11 cellular contexts compared by ENCODE assay signal in genomic region chr11:65654375-65655349, GRCh38. TPM values are rescaled to one million over a fixed set of nuclear protein-coding genes. Genes with fewer than 3 reads are reported as not detected.
DNase-seq lines count a peak whose midpoint lies in the region; ATAC-seq and TF ChIP-seq lines count a peak whose summit lies in the region.
"Had no signal": no experiment of that assay in that cellular context is flagged by ENCODE, and none has a peak within 500 bp of the region (broad histone marks: within the 10 kb centered on the region; RNA-seq: fewer than 3 reads in every experiment).

No MANE protein-coding gene starts in this region.

- ATAC-seq in left cardiac atrium (no peak), GM19035 (IDR thresholded peaks at IDR 0.05; ENCODE audit: unreplicated experiment) (no peak)
- no peak for ATAC-seq in activated naive CD8-positive, alpha-beta T cell treated with anti-CD3 and anti-CD28 coated beads, Interleukin-2, amount 50 U/mL, for 24 hours

- WGBS in mesodermal cell (ENCODE audit: insufficient coverage in 2 of 2), 2 experiments, result 95 to 99% methylated on average over 11 of the region's 14 CpGs

- peak overlapping the region; percentile 47 for H3K27ac Mint-ChIP-seq in activated naive CD8-positive, alpha-beta T cell treated with anti-CD3 and anti-CD28 coated beads, Interleukin-2, amount 50 U/mL, for 24 hours

- H3K27me3 ChIP-seq in right atrium auricular region (no peaks in the 10 kb centered on the region), uterus (no peaks in the 10 kb centered on the region)
- H3K27me3 ChIP-seq: testis had no signal

- H3K9me3 ChIP-seq in right atrium auricular region, result no peaks in the 10 kb centered on the region
- no peaks in the 10 kb centered on the region for H3K9me3 ChIP-seq in mesodermal cell (ENCODE audit: control insufficient read depth, low read length)
- no peaks in the 10 kb centered on the region for H3K9me3 ChIP-seq in uterus
- H3K9me3 ChIP-seq: HAP-1, testis had no signal

- H3K36me3 ChIP-seq in right atrium auricular region (peaks cover 77% of the 10 kb centered on the region), mesodermal cell (ENCODE audit: control insufficient read depth, insufficient read depth, low read length) (peaks cover 76% of the 10 kb centered on the region), uterus (no peaks in the 10 kb centered on the region)

- H3K9me3 Mint-ChIP-seq in activated naive CD8-positive, alpha-beta T cell treated with anti-CD3 and anti-CD28 coated beads, Interleukin-2, amount 50 U/mL, for 24 hours, result no peaks in the 10 kb centered on the region

- no peak overlapping the region for H3K4me3 Mint-ChIP-seq in activated naive CD8-positive, alpha-beta T cell treated with anti-CD3 and anti-CD28 coated beads, Interleukin-2, amount 50 U/mL, for 24 hours

- DNase-seq in right atrium auricular region (ENCODE audit: low spot score), result no peak
- DNase-seq in left cardiac atrium, result no peak
- DNase-seq in activated naive CD8-positive, alpha-beta T cell treated with anti-CD3 and anti-CD28 coated beads, Interleukin-2, amount 50 U/mL, for 24 hours, result no peak
- peak; percentile 18 to 20 for DNase-seq in uterus
- no peak for DNase-seq in NCI-H524 (lab: John Stamatoyannopoulos, UW)
- DNase-seq in stimulated activated CD4-positive, alpha-beta T cell treated with anti-CD3 and anti-CD28 coated beads, Interleukin-1b, Interleukin-23, amount 100 ng/mL, for 48 hours, result no peak
- DNase-seq: NCI-H1436 treated with DMSO at 0.1 percent for 48 hours, testis had no signal

- H3K4me1 ChIP-seq in right atrium auricular region (peaks cover 0 to 43% of the 10 kb centered on the region in 2 donors), mesodermal cell (ENCODE audit: control insufficient read depth, insufficient read depth, low read length, poor library complexity, severe bottlenecking) (peaks cover 11% of the 10 kb centered on the region), uterus (peaks cover 7 to 17% of the 10 kb centered on the region in 2 donors)

- intact Hi-C loops in left cardiac atrium (cut with DNase I) (no loop called here), uterus (cut with DNase I; ENCODE audit: low total_unique reads) (no loop called here)

- TF ChIP-seq CTCF in right atrium auricular region (IDR thresholded peaks at IDR 0.05), result no peak
- TF ChIP-seq CTCF in uterus (IDR thresholded peaks at IDR 0.05), result no peak

- H3K36me3 Mint-ChIP-seq in activated naive CD8-positive, alpha-beta T cell treated with anti-CD3 and anti-CD28 coated beads, Interleukin-2, amount 50 U/mL, for 24 hours (ENCODE audit: low read depth), result peaks cover 48% of the 10 kb centered on the region

- H3K27me3 Mint-ChIP-seq in activated naive CD8-positive, alpha-beta T cell treated with anti-CD3 and anti-CD28 coated beads, Interleukin-2, amount 50 U/mL, for 24 hours, result peaks cover 3% of the 10 kb centered on the region

- peaks cover 47% of the 10 kb centered on the region for H3K4me1 Mint-ChIP-seq in activated naive CD8-positive, alpha-beta T cell treated with anti-CD3 and anti-CD28 coated beads, Interleukin-2, amount 50 U/mL, for 24 hours

- no peak for TF ChIP-seq POLR2A in uterus (IDR thresholded peaks at IDR 0.05)

- H3K27ac ChIP-seq in right atrium auricular region, result peak overlapping the region; percentile 92 to 96
- H3K27ac ChIP-seq in mesodermal cell (ENCODE audit: low read depth, low read length, severe bottlenecking), result peak overlapping the region; percentile 29
- peak overlapping the region; percentile 96 to 97 for H3K27ac ChIP-seq in uterus

- H3K4me3 ChIP-seq in right atrium auricular region, result no peak overlapping the region
- no peak overlapping the region for H3K4me3 ChIP-seq in mesodermal cell (ENCODE audit: extremely low read depth, insufficient read depth, low read length, poor library complexity, severe bottlenecking)
- no peak overlapping the region for H3K4me3 ChIP-seq in uterus
- H3K4me3 ChIP-seq: HAP-1 had no signal

RNA-seq across cellular contexts. Expression of gene RELA, which starts 8.1 kb away (rescaled TPM):
- 10 to 100 TPM; 30.7 to 54.9 TPM for total RNA-seq in right atrium auricular region
- 10 to 100 TPM; 36.1 to 56.2 TPM for total RNA-seq in left cardiac atrium
- polyA plus RNA-seq in mesodermal cell (2013, experiment 1 of 2), result 50.7 TPM
- 42.5 TPM for polyA plus RNA-seq in mesodermal cell (2013, experiment 2 of 2)
- 10 to 100 TPM in 3 of 4 donors, 1 to 10 TPM in 1; 6.7 to 97.1 (median 36.5) TPM for total RNA-seq in uterus

RNA-seq across cellular contexts. Expression of gene SIPA1, which starts 16.8 kb away (rescaled TPM):
- 10 to 100 TPM; 14.5 to 29.6 TPM for total RNA-seq in right atrium auricular region
- 10 to 100 TPM; 31.7 to 33.0 TPM for total RNA-seq in left cardiac atrium
- 57.2 TPM for polyA plus RNA-seq in mesodermal cell (2013, experiment 1 of 2)
- polyA plus RNA-seq in mesodermal cell (2013, experiment 2 of 2), result 46.6 TPM
- total RNA-seq in uterus, result 10 to 100 TPM; 11.2 to 60.1 (median 27.0) TPM

RNA-seq across cellular contexts. Expression of gene PCNX3, which starts 39.1 kb away (rescaled TPM):
- total RNA-seq in right atrium auricular region (10 to 100 TPM; 16.1 to 21.8 TPM), left cardiac atrium (10 to 100 TPM; 15.1 to 16.7 TPM), uterus (10 to 100 TPM in 3 of 4 donors, 1 to 10 TPM in 1; 6.8 to 47.4 (median 24.6) TPM)
- polyA plus RNA-seq in mesodermal cell (2013, experiment 1 of 2), result 25.5 TPM
- 21.0 TPM for polyA plus RNA-seq in mesodermal cell (2013, experiment 2 of 2)

RNA-seq across cellular contexts. Expression of gene MAP3K11, which starts 40.6 kb away (rescaled TPM):
- total RNA-seq in right atrium auricular region (10 to 100 TPM; 21.1 to 30.5 TPM), left cardiac atrium (10 to 100 TPM; 42.8 to 44.7 TPM), uterus (100 to 1,000 TPM in 1 of 4 donors, 10 to 100 TPM in 3; 22.1 to 139 (median 51.8) TPM)
- 76.0 TPM for polyA plus RNA-seq in mesodermal cell (2013, experiment 1 of 2)
- polyA plus RNA-seq in mesodermal cell (2013, experiment 2 of 2), result 51.9 TPM

RNA-seq across cellular contexts. Expression of gene KAT5, which starts 57.4 kb away (rescaled TPM):
- total RNA-seq in right atrium auricular region (10 to 100 TPM; 29.7 to 50.1 TPM), left cardiac atrium (10 to 100 TPM; 46.6 to 47.3 TPM), uterus (100 to 1,000 TPM in 2 of 4 donors, 10 to 100 TPM in 2; 37.1 to 113 (median 81.5) TPM)
- polyA plus RNA-seq in mesodermal cell (2013, experiment 1 of 2), result 31.4 TPM
- polyA plus RNA-seq in mesodermal cell (2013, experiment 2 of 2), result 29.6 TPM

Comparison
In these comparisons a context has a peak if more than half of its experiments do, and no peak if none do; other contexts are left out.
1. DNase-seq: peak in uterus (2 of 2); none in right atrium auricular region (single experiment), left cardiac atrium (single experiment), activated naive CD8-positive, alpha-beta T cell treated with anti-CD3 and anti-CD28 coated beads, Interleukin-2, amount 50 U/mL, for 24 hours (single experiment), NCI-H524 (0 of 2) and stimulated activated CD4-positive, alpha-beta T cell treated with anti-CD3 and anti-CD28 coated beads, Interleukin-1b, Interleukin-23, amount 100 ng/mL, for 48 hours (single experiment).
2. H3K27ac ChIP-seq: peak in every context shown above with its lines; median percentile 96 in uterus; 94 in right atrium auricular region; 29 in mesodermal cell.